ENCODE assay signal across 8 cellular contexts in the genomic region with DNA sequence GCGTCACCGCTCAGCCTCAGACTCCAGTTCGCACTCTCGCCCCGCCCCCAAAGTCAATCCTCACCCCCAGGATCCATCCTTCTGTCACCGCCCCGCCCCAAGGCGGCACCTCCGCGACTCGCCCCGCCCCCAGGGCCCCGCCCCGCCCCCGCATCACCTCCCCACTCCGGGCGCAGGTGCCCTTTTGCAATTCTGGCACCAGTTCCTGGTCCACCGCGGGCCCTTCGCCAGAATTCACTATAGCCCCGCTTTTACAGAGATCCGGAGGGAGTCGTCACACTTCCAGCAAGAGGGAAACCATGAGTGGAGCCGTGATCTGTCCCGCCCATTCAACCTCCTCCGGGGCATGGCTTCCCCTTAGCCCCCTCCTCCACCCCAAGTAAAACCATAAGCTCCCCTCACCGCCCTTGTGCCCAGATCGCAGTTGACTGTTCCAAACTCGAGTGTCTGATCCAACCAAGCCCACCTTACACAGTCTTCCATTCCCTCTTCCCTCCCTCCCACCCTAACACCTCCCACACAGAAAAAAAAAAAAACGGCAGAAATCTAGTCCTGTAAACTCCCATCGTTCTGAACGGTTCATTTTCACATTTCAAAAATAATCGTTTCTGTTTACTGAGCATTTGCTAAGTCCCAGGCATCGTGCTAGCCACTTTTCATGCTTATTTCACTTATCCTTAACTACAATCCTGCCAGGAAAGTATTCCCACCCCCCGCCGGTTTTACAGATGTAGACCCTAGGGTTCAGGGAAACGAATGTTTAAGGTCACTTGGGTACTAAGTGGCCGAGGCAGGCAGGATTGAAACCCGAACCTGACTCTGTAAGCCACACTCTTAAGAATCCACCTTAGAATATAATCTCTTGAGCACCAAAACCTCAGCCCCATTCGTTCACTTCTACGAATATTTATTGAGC. TPM values are rescaled to one million over a fixed set of nuclear protein-coding genes. Genes with fewer than 3 reads are reported as not detected.
DNase-seq lines count a peak whose midpoint lies in the region; ATAC-seq, FAIRE-seq and TF ChIP-seq lines count a peak whose summit lies in the region.

No MANE protein-coding gene starts in this region.

- ATAC-seq in DND-41 (ENCODE audit: insufficient read depth, low read depth): peak; percentile 60
- ATAC-seq in GM19455 (IDR thresholded peaks at IDR 0.05; ENCODE audit: unreplicated experiment): peak; percentile 30
- peak; percentile 66 for ATAC-seq in activated B cell treated with CpG ODN at 0.5 μM for 24 hours (ENCODE audit: low read depth)

- CTCF ChIA-PET in activated B cell treated with CpG ODN at 0.5 μM for 24 hours (lab: Charles Lee): no interaction called here

- WGBS in esophagus muscularis mucosa: 2% methylated on average over 21 of the region's 41 CpGs

- no peaks in the 10 kb centered on the region for H3K27me3 Mint-ChIP-seq in activated B cell treated with CpG ODN at 0.5 μM for 24 hours
- H3K27me3 Mint-ChIP-seq in nephron (ENCODE audit: low read depth): no peaks in the 10 kb centered on the region

- no peak for TF ChIP-seq CTCF in DND-41 (IDR thresholded peaks at IDR 0.05; ENCODE audit: borderline replicate concordance, extremely low read depth, low read length, poor library complexity, severe bottlenecking)
- no peak for TF ChIP-seq CTCF in activated B cell treated with CpG ODN at 0.5 μM for 24 hours (IDR thresholded peaks at IDR 0.05)
- TF ChIP-seq CTCF in esophagus muscularis mucosa (IDR thresholded peaks at IDR 0.05): no peak
- TF ChIP-seq CTCF in nephron (IDR thresholded peaks at IDR 0.05; ENCODE audit: unreplicated experiment in 3 of 3): no peak

- H4K20me1 ChIP-seq in DND-41 (ENCODE audit: insufficient read depth, low read length): no peaks in the 10 kb centered on the region

- H3K27ac Mint-ChIP-seq in activated B cell treated with CpG ODN at 0.5 μM for 24 hours (peak overlapping the region; percentile 99), nephron (peak overlapping the region; percentile 82 to 100 (median 88))

- intact Hi-C loops in activated B cell treated with CpG ODN at 0.5 μM for 24 hours (cut with micrococcal nuclease): loop anchor here (2.0 to 10.0 kb wide), 9 partner anchors 114 to 1910 kb away; partner anchors contain the start of genes PRDM2, RCC2 and SDHB
- intact Hi-C loops in esophagus muscularis mucosa (cut with DNase I): loop anchor here (5.0 kb wide), 1 partner anchor 92 kb away; the partner anchor contains the start of gene DDI2

- H3K4me2 ChIP-seq in DND-41 (ENCODE audit: insufficient read depth, low read length): peak overlapping the region; percentile 94

- peaks cover 11% of the 10 kb centered on the region for H3K79me2 ChIP-seq in DND-41 (ENCODE audit: insufficient read depth, low read length)

- H3K4me3 ChIP-seq in DND-41 (ENCODE audit: low read depth in 1 of 2, low read length in 2 of 2) (peak overlapping the region; percentile 55 to 92), esophagus muscularis mucosa (peak overlapping the region; percentile 64 to 97 (median 82))

- TF ChIP-seq EP300 in esophagus muscularis mucosa (IDR thresholded peaks at IDR 0.05): no peak

- H3K4me3 Mint-ChIP-seq in activated B cell treated with CpG ODN at 0.5 μM for 24 hours: peak overlapping the region; percentile 87
- peak overlapping the region; percentile 82 to 88 (median 87) for H3K4me3 Mint-ChIP-seq in nephron

- H3K36me3 Mint-ChIP-seq in activated B cell treated with CpG ODN at 0.5 μM for 24 hours (ENCODE audit: low read depth): peaks cover 12% of the 10 kb centered on the region
- no peaks in the 10 kb centered on the region for H3K36me3 Mint-ChIP-seq in nephron (ENCODE audit: low read depth)

- peak; percentile 15 for DNase-seq in DND-41
- DNase-seq in HTR-8/SVneo (ENCODE audit: insufficient read length, low spot score): peak; percentile 92
- DNase-seq in activated B cell treated with CpG ODN at 0.5 μM for 24 hours: no peak
- DNase-seq in esophagus muscularis mucosa (ENCODE audit: extremely low spot score): no peak
- no peak for DNase-seq in Ammon's horn (ENCODE audit: low spot score)
- no peak for DNase-seq in NCI-H2081 (lab: John Stamatoyannopoulos, UW)

- H2AFZ ChIP-seq in DND-41 (ENCODE audit: low read depth, low read length): peak overlapping the region; percentile 90

- H3K36me3 ChIP-seq in DND-41 (ENCODE audit: insufficient read depth, low read length) (no peaks in the 10 kb centered on the region), esophagus muscularis mucosa (peaks cover 0 to 5% (median 2%) of the 10 kb centered on the region in 4 donors)

- H3K9ac ChIP-seq in DND-41 (ENCODE audit: low read depth, low read length): peak overlapping the region; percentile 64

- H3K4me1 ChIP-seq in DND-41 (ENCODE audit: insufficient read depth, low read length): peaks cover 43% of the 10 kb centered on the region
- peaks cover 26 to 42% (median 41%) of the 10 kb centered on the region in 4 donors for H3K4me1 ChIP-seq in esophagus muscularis mucosa

- TF ChIP-seq POLR2A in esophagus muscularis mucosa (IDR thresholded peaks at IDR 0.05; ENCODE audit: low read depth): no peak

- peaks cover 48% of the 10 kb centered on the region for H3K4me1 Mint-ChIP-seq in activated B cell treated with CpG ODN at 0.5 μM for 24 hours
- H3K4me1 Mint-ChIP-seq in nephron: peaks cover 52% of the 10 kb centered on the region

- POLR2A ChIA-PET in activated B cell treated with CpG ODN at 0.5 μM for 24 hours (lab: Charles Lee): interaction anchor here (0.9 to 1.1 kb wide), 3 partner anchors 92 to 1380 kb away, joined by 4 to 8 read pairs (median 5); partner anchors contain the start of genes DDI2 and ZBTB17

- H3K27ac ChIP-seq in DND-41 (ENCODE audit: low read length): peak overlapping the region; percentile 72
- H3K27ac ChIP-seq in esophagus muscularis mucosa (replicated peaks in 1 of 4): peak overlapping the region; percentile 92 to 97 (median 96)

- H3K27me3 ChIP-seq in DND-41 (ENCODE audit: insufficient read depth, low read length, poor library complexity) (no peaks in the 10 kb centered on the region), esophagus muscularis mucosa (no peaks in the 10 kb centered on the region)

- H3K9me3 Mint-ChIP-seq in activated B cell treated with CpG ODN at 0.5 μM for 24 hours (no peaks in the 10 kb centered on the region), nephron (no peaks in the 10 kb centered on the region)

- no peaks in the 10 kb centered on the region for H3K9me3 ChIP-seq in DND-41 (ENCODE audit: insufficient read depth, low read length, severe bottlenecking)
- H3K9me3 ChIP-seq in esophagus muscularis mucosa: no peaks in the 10 kb centered on the region

- FAIRE-seq in HTR-8/SVneo (lab: Jason Lieb, UNC): peak; percentile 91

RNA-seq across cellular contexts. Expression of gene CASP9, which starts 1.3 kb away (rescaled TPM):
- total RNA-seq in activated B cell treated with CpG ODN at 0.5 μM for 24 hours (13.4 and 15.7 TPM in 2 replicates), esophagus muscularis mucosa (10 to 100 TPM in 3 of 4 donors, 1 to 10 TPM in 1; 9.1 to 12.6 (median 11.0) TPM)

RNA-seq across cellular contexts. Expression of gene DNAJC16, which starts 1.3 kb away (rescaled TPM):
- 35.5 and 35.9 TPM in 2 replicates for total RNA-seq in activated B cell treated with CpG ODN at 0.5 μM for 24 hours
- 10 to 100 TPM; 12.0 to 13.0 (median 12.4) TPM for total RNA-seq in esophagus muscularis mucosa

RNA-seq across cellular contexts. Expression of gene CELA2B, which starts 49.4 kb away (rescaled TPM):
- total RNA-seq in activated B cell treated with CpG ODN at 0.5 μM for 24 hours (not detected in 2 replicates), esophagus muscularis mucosa (not detected)

RNA-seq across cellular contexts. Expression of gene AGMAT, which starts 59.5 kb away (rescaled TPM):
- total RNA-seq in activated B cell treated with CpG ODN at 0.5 μM for 24 hours (8.1 TPM in 2 replicates), esophagus muscularis mucosa (not detected)

Comparison
In these comparisons a context has a peak if more than half of its experiments do, and no peak if none do; other contexts are left out.
1. DNase-seq: peak in DND-41 (single experiment) and HTR-8/SVneo (single experiment); none in activated B cell treated with CpG ODN at 0.5 μM for 24 hours (single experiment), esophagus muscularis mucosa (single experiment), Ammon's horn (single experiment) and NCI-H2081 (0 of 2).
2. Peak in every context shown above with its lines, with median percentiles within 50 percentile points of each other: ATAC-seq.